In genomic region chr15:63243776-63244175, GRCh38 we compare ENCODE assay signal across 13 cellular contexts. TPM values are rescaled to one million over a fixed set of nuclear protein-coding genes. Genes with fewer than 3 reads are reported as not detected.
DNase-seq lines count a peak whose midpoint lies in the region; ATAC-seq, FAIRE-seq and TF ChIP-seq lines count a peak whose summit lies in the region.
"Had no signal": no experiment of that assay in that cellular context is flagged by ENCODE, and none has a peak within 500 bp of the region (broad histone marks: within the 10 kb centered on the region; RNA-seq: fewer than 3 reads in every experiment).

No MANE protein-coding gene starts in this region.

- peaks cover 65% of the 10 kb centered on the region for H3K4me1 Mint-ChIP-seq in activated CD4-positive, alpha-beta T cell treated with anti-CD3 and anti-CD28 coated beads for 36 hours
- peaks cover 62% of the 10 kb centered on the region for H3K4me1 Mint-ChIP-seq in stimulated activated effector memory CD8-positive, alpha-beta T cell treated with anti-CD3 and anti-CD28 coated beads, Interleukin-12 subunit alpha, Interleukin-12 subunit beta, amount 100 ng/mL, for 72 hours

- H3K9me3 Mint-ChIP-seq in activated CD4-positive, alpha-beta T cell treated with anti-CD3 and anti-CD28 coated beads for 36 hours (ENCODE audit: low read depth) = peaks cover 1% of the 10 kb centered on the region
- H3K9me3 Mint-ChIP-seq in stimulated activated effector memory CD8-positive, alpha-beta T cell treated with anti-CD3 and anti-CD28 coated beads, Interleukin-12 subunit alpha, Interleukin-12 subunit beta, amount 100 ng/mL, for 72 hours = no peaks in the 10 kb centered on the region

- FAIRE-seq in RCC 7860 (lab: Jason Lieb, UNC) = no peak
- FAIRE-seq: G401.6 had no signal

- ATAC-seq in activated CD4-positive, alpha-beta T cell treated with anti-CD3 and anti-CD28 coated beads for 36 hours = peak; percentile 47
- ATAC-seq in stimulated activated effector memory CD8-positive, alpha-beta T cell treated with anti-CD3 and anti-CD28 coated beads, Interleukin-12 subunit alpha, Interleukin-12 subunit beta, amount 100 ng/mL, for 72 hours = peak; percentile 66
- no peak for ATAC-seq in gastrocnemius medialis

- CTCF ChIA-PET in activated CD4-positive, alpha-beta T cell treated with anti-CD3 and anti-CD28 coated beads for 36 hours (lab: Charles Lee) = interaction anchor here (1.1 to 4.4 kb wide), 6 partner anchors 9 to 196 kb away, joined by 3 to 20 read pairs (median 4); no protein-coding TSS in a partner anchor

- DNase-seq in activated CD4-positive, alpha-beta T cell treated with anti-CD3 and anti-CD28 coated beads for 36 hours = no peak
- DNase-seq in activated CD4-positive, alpha-beta T cell treated with anti-CD3 and anti-CD28 coated beads, Interleukin-2, amount 50 U/mL, for 4 hours = no peak
- DNase-seq in RCC 7860 (ENCODE audit: low spot score) (peak; percentile 29), esophagus muscularis mucosa (ENCODE audit: extremely low spot score) (no peak), hypothalamus (lab: John Stamatoyannopoulos, UW) (no peak), gastrocnemius medialis (no peak), NCI-H446 (lab: John Stamatoyannopoulos, UW) (no peak)
- no peak for DNase-seq in stimulated activated effector memory CD8-positive, alpha-beta T cell treated with anti-CD3 and anti-CD28 coated beads, Interleukin-12 subunit alpha, Interleukin-12 subunit beta, amount 100 ng/mL, for 72 hours (ENCODE audit: low spot score in 2 of 2)
- DNase-seq: NCI-H524, substantia nigra had no signal

- WGBS in esophagus muscularis mucosa = 92% methylated on average over 1 of the region's 1 CpG

- no peaks in the 10 kb centered on the region for H3K27me3 ChIP-seq in esophagus muscularis mucosa
- H3K27me3 ChIP-seq in gastrocnemius medialis = no peaks in the 10 kb centered on the region

- POLR2A ChIA-PET in activated CD4-positive, alpha-beta T cell treated with anti-CD3 and anti-CD28 coated beads for 36 hours (lab: Charles Lee) = no interaction called here

- TF ChIP-seq CTCF in esophagus muscularis mucosa (IDR thresholded peaks at IDR 0.05) (no peak), gastrocnemius medialis (IDR thresholded peaks at IDR 0.05 in 4 of 5, conservative IDR thresholded peaks at IDR 0.05 in 1 of 5) (no peak)

- peaks cover 68% of the 10 kb centered on the region for H3K36me3 Mint-ChIP-seq in activated CD4-positive, alpha-beta T cell treated with anti-CD3 and anti-CD28 coated beads for 36 hours (ENCODE audit: low read depth)
- H3K36me3 Mint-ChIP-seq in stimulated activated effector memory CD8-positive, alpha-beta T cell treated with anti-CD3 and anti-CD28 coated beads, Interleukin-12 subunit alpha, Interleukin-12 subunit beta, amount 100 ng/mL, for 72 hours = peaks cover 93% of the 10 kb centered on the region

- H3K4me3 ChIP-seq in esophagus muscularis mucosa (no peak overlapping the region), gastrocnemius medialis (no peak overlapping the region)
- H3K4me3 ChIP-seq: coronary artery, HAP-1 had no signal

- H3K4me1 ChIP-seq in esophagus muscularis mucosa = peaks cover 36 to 81% (median 69%) of the 10 kb centered on the region in 4 donors
- peaks cover 24 to 45% of the 10 kb centered on the region in 2 donors for H3K4me1 ChIP-seq in gastrocnemius medialis

- in situ Hi-C loops in gastrocnemius medialis (cut with MboI; ENCODE audit: low sequenced_read_pairs in 4 of 4) = no loop called here

- TF ChIP-seq POLR2A in esophagus muscularis mucosa (IDR thresholded peaks at IDR 0.05; ENCODE audit: low read depth) = no peak
- no peak for TF ChIP-seq POLR2A in gastrocnemius medialis (IDR thresholded peaks at IDR 0.05)

- TF ChIP-seq EP300 in esophagus muscularis mucosa (IDR thresholded peaks at IDR 0.05) = no peak

- no peaks in the 10 kb centered on the region for H3K27me3 Mint-ChIP-seq in activated CD4-positive, alpha-beta T cell treated with anti-CD3 and anti-CD28 coated beads for 36 hours

- H3K27ac ChIP-seq in esophagus muscularis mucosa (replicated peaks in 1 of 4) (peak overlapping the region; percentile 62 to 79 (median 68)), gastrocnemius medialis (peak overlapping the region in 2 of 4 donors; percentile 28 to 38)

- peak overlapping the region; percentile 47 for H3K27ac Mint-ChIP-seq in activated CD4-positive, alpha-beta T cell treated with anti-CD3 and anti-CD28 coated beads for 36 hours
- peak overlapping the region; percentile 76 for H3K27ac Mint-ChIP-seq in stimulated activated effector memory CD8-positive, alpha-beta T cell treated with anti-CD3 and anti-CD28 coated beads, Interleukin-12 subunit alpha, Interleukin-12 subunit beta, amount 100 ng/mL, for 72 hours

- intact Hi-C loops in activated CD4-positive, alpha-beta T cell treated with anti-CD3 and anti-CD28 coated beads for 36 hours (cut with DNase I, micrococcal nuclease) = no loop called here
- intact Hi-C loops in esophagus muscularis mucosa (cut with DNase I) = loop anchor here (5.0 kb wide), 1 partner anchor 46 kb away; no protein-coding TSS in a partner anchor
- intact Hi-C loops in gastrocnemius medialis (cut with DNase I; ENCODE audit: low total_unique reads) = loop anchor here (5.0 kb wide), 1 partner anchor 51 kb away; no protein-coding TSS in a partner anchor

- H3K9me3 ChIP-seq in esophagus muscularis mucosa (peaks cover 0 to 4% (median 0%) of the 10 kb centered on the region in 4 donors), gastrocnemius medialis (no peaks in the 10 kb centered on the region)

- H3K36me3 ChIP-seq in esophagus muscularis mucosa (no peaks in the 10 kb centered on the region), gastrocnemius medialis (no peaks in the 10 kb centered on the region)

- H3K4me3 Mint-ChIP-seq in activated CD4-positive, alpha-beta T cell treated with anti-CD3 and anti-CD28 coated beads for 36 hours = no peak overlapping the region
- no peak overlapping the region for H3K4me3 Mint-ChIP-seq in stimulated activated effector memory CD8-positive, alpha-beta T cell treated with anti-CD3 and anti-CD28 coated beads, Interleukin-12 subunit alpha, Interleukin-12 subunit beta, amount 100 ng/mL, for 72 hours

RNA-seq across cellular contexts. Expression of gene APH1B, which starts 33.6 kb away (rescaled TPM):
- 1 to 10 TPM; 6.5 to 7.8 TPM for total RNA-seq in activated CD4-positive, alpha-beta T cell treated with anti-CD3 and anti-CD28 coated beads for 36 hours
- total RNA-seq in esophagus muscularis mucosa = 1 to 10 TPM; 7.5 to 9.4 (median 8.9) TPM
- 1 to 10 TPM; 2.4 to 5.6 (median 2.9) TPM for total RNA-seq in gastrocnemius medialis

RNA-seq across cellular contexts. Expression of gene RAB8B, which starts 54.4 kb away (rescaled TPM):
- 100 to 1,000 TPM; 147 to 260 TPM for total RNA-seq in activated CD4-positive, alpha-beta T cell treated with anti-CD3 and anti-CD28 coated beads for 36 hours
- total RNA-seq in esophagus muscularis mucosa (10 to 100 TPM; 18.7 to 41.0 (median 35.5) TPM), gastrocnemius medialis (10 to 100 TPM in 2 of 4 donors, 1 to 10 TPM in 2; 7.2 to 33.4 (median 14.3) TPM)

Comparison
In these comparisons a context has a peak if more than half of its experiments do, and no peak if none do; other contexts are left out.
1. ATAC-seq: peak in activated CD4-positive, alpha-beta T cell treated with anti-CD3 and anti-CD28 coated beads for 36 hours (single experiment) and stimulated activated effector memory CD8-positive, alpha-beta T cell treated with anti-CD3 and anti-CD28 coated beads, Interleukin-12 subunit alpha, Interleukin-12 subunit beta, amount 100 ng/mL, for 72 hours (single experiment); none in gastrocnemius medialis (0 of 2).
2. intact Hi-C loops: an anchor here in esophagus muscularis mucosa (5.0 kb wide) and gastrocnemius medialis (5.0 kb wide); none called in activated CD4-positive, alpha-beta T cell treated with anti-CD3 and anti-CD28 coated beads for 36 hours.